In genomic region chr7:158299607-158300006, GRCh38 we compare ENCODE assay signal across 22 cellular contexts.
"Had no signal": no experiment of that assay in that cellular context is flagged by ENCODE, and none has a peak within 500 bp of the region (broad histone marks: within the 10 kb centered on the region; RNA-seq: fewer than 3 reads in every experiment).

No MANE protein-coding gene starts in this region.

- H3K36me3 ChIP-seq: breast epithelium had no signal

- H3K27me3 ChIP-seq: breast epithelium had no signal

- DNase-seq: activated CD4-positive, alpha-beta T cell treated with anti-CD3 and anti-CD28 coated beads for 48 hours; activated CD4-positive, alpha-beta T cell treated with anti-CD3 and anti-CD28 coated beads, Interleukin-2, amount 50 U/mL, for 4 hours; activated CD4-positive, CD25-positive, alpha-beta regulatory T cell treated with anti-CD3 and anti-CD28 coated beads, Interleukin-2, amount 50 U/mL, for 72 hours; activated effector memory CD4-positive, alpha-beta T cell treated with Interleukin-2 at 50 U/mL for 16 hours; activated naive CD4-positive, alpha-beta T cell; activated T-cell treated with anti-CD3 and anti-CD28 coated beads, Interleukin-2, amount 50 U/mL, for 24 hours; aorta; central memory CD4-positive, alpha-beta T cell; MM.1S; NCI-H1105; NCI-H1436; NCI-H1694 treated with DMSO at 0.1 percent for 48 hours; NCI-H2081; NCI-H446; NCI-H524; PC-3; SHP77 treated with DMSO at 0.1 percent for 48 hours; T-helper 17 cell; T-helper 9 cell had no signal

- H3K27ac ChIP-seq: breast epithelium, KMS-11 had no signal

- H3K9me3 ChIP-seq: breast epithelium had no signal

- ATAC-seq: PC-3, T-helper 17 cell, WTC11 had no signal

- H3K4me3 ChIP-seq: breast epithelium had no signal

- H3K4me1 ChIP-seq: breast epithelium had no signal
